In genomic region chr2:218908721-218909619, GRCh38 we compare ENCODE assay signal across 8 cellular contexts. TPM values are rescaled to one million over a fixed set of nuclear protein-coding genes. Genes with fewer than 3 reads are reported as not detected.
DNase-seq lines count a peak whose midpoint lies in the region; ATAC-seq, FAIRE-seq and TF ChIP-seq lines count a peak whose summit lies in the region.

No MANE protein-coding gene starts in this region.

- H2AFZ ChIP-seq in astrocyte (ENCODE audit: low read depth, low read length), result peak overlapping the region; percentile 88

- H3K4me3 ChIP-seq in astrocyte (ENCODE audit: insufficient read depth, low read depth, low read length), result peak overlapping the region; percentile 59

- peak overlapping the region; percentile 52 for H3K9ac ChIP-seq in astrocyte (ENCODE audit: low read length)

- peak overlapping the region; percentile 68 for H3K27ac Mint-ChIP-seq in T-helper 1 cell treated with Interleukin-12 subunit alpha and Interleukin-12 subunit beta and Interleukin-4 antibody, amounts not matched to agents 30 μg/mL and 1 μg/mL, for 36 hours
- no peak overlapping the region for H3K27ac Mint-ChIP-seq in astrocyte (ENCODE audit: unreplicated experiment)
- no peak overlapping the region for H3K27ac Mint-ChIP-seq in HFFc6

- no peaks in the 10 kb centered on the region for H4K20me1 ChIP-seq in astrocyte (ENCODE audit: insufficient read depth, low read length)

- no peak for FAIRE-seq in astrocyte (lab: Jason Lieb, UNC)

- H3K36me3 Mint-ChIP-seq in T-helper 1 cell treated with Interleukin-12 subunit alpha and Interleukin-12 subunit beta and Interleukin-4 antibody, amounts not matched to agents 30 μg/mL and 1 μg/mL, for 36 hours (ENCODE audit: low read depth), result no peaks in the 10 kb centered on the region
- peaks cover 1% of the 10 kb centered on the region for H3K36me3 Mint-ChIP-seq in astrocyte (ENCODE audit: low read depth, unreplicated experiment)
- H3K36me3 Mint-ChIP-seq in HFFc6 (ENCODE audit: low read depth), result no peaks in the 10 kb centered on the region

- DNase-seq in NCI-H1436 treated with DMSO at 0.1 percent for 48 hours (lab: John Stamatoyannopoulos, UW) (peak; percentile 77), astrocyte (ENCODE audit: low read depth) (peak; percentile 74), hypothalamus (lab: John Stamatoyannopoulos, UW) (peak in 46 of 51 donors; percentile 6 to 83 (median 54)), retina (peak; percentile 98), HFFc6 (no peak)

- H3K4me2 ChIP-seq in astrocyte (ENCODE audit: low read length), result peak overlapping the region; percentile 85

- peak; percentile 95 for ATAC-seq in HG02642 (IDR thresholded peaks at IDR 0.05; ENCODE audit: poor library complexity, unreplicated experiment)

- H3K36me3 ChIP-seq in astrocyte (ENCODE audit: insufficient read depth, low read length), result no peaks in the 10 kb centered on the region

- H3K4me1 ChIP-seq in astrocyte (ENCODE audit: insufficient read depth, low read length), result peaks cover 6% of the 10 kb centered on the region

- H3K4me1 Mint-ChIP-seq in T-helper 1 cell treated with Interleukin-12 subunit alpha and Interleukin-12 subunit beta and Interleukin-4 antibody, amounts not matched to agents 30 μg/mL and 1 μg/mL, for 36 hours (ENCODE audit: low read depth), result peaks cover 5% of the 10 kb centered on the region
- no peaks in the 10 kb centered on the region for H3K4me1 Mint-ChIP-seq in astrocyte (ENCODE audit: low read depth, unreplicated experiment)
- H3K4me1 Mint-ChIP-seq in HFFc6 (ENCODE audit: low read depth), result no peaks in the 10 kb centered on the region

- TF ChIP-seq CTCF in astrocyte (IDR thresholded peaks at IDR 0.05; ENCODE audit: insufficient read depth, low read depth, low read length), result no peak
- no peak for TF ChIP-seq CTCF in HFFc6 (IDR thresholded peaks at IDR 0.05)

- peaks cover 39% of the 10 kb centered on the region for H3K27me3 Mint-ChIP-seq in T-helper 1 cell treated with Interleukin-12 subunit alpha and Interleukin-12 subunit beta and Interleukin-4 antibody, amounts not matched to agents 30 μg/mL and 1 μg/mL, for 36 hours (ENCODE audit: low read depth)
- H3K27me3 Mint-ChIP-seq in astrocyte (ENCODE audit: low read depth, unreplicated experiment), result peaks cover 36% of the 10 kb centered on the region
- H3K27me3 Mint-ChIP-seq in HFFc6 (ENCODE audit: insufficient read depth), result peaks cover 29% of the 10 kb centered on the region

- no peak overlapping the region for H3K27ac ChIP-seq in astrocyte (ENCODE audit: low read depth, low read length)

- peak; percentile 71 for TF ChIP-seq POLR2A in GM10847 (IDR thresholded peaks at IDR 0.05; ENCODE audit: extremely low read depth, insufficient read length)

- peaks cover 20% of the 10 kb centered on the region for H3K27me3 ChIP-seq in astrocyte (ENCODE audit: insufficient read depth, low read length)

- no peaks in the 10 kb centered on the region for H3K79me2 ChIP-seq in astrocyte (ENCODE audit: insufficient read depth, low read length)

- H3K9me3 ChIP-seq in astrocyte (ENCODE audit: insufficient read depth, low read depth, low read length), result no peaks in the 10 kb centered on the region

- no peaks in the 10 kb centered on the region for H3K9me3 Mint-ChIP-seq in T-helper 1 cell treated with Interleukin-12 subunit alpha and Interleukin-12 subunit beta and Interleukin-4 antibody, amounts not matched to agents 30 μg/mL and 1 μg/mL, for 36 hours
- H3K9me3 Mint-ChIP-seq in astrocyte (ENCODE audit: unreplicated experiment) (no peaks in the 10 kb centered on the region), HFFc6 (no peaks in the 10 kb centered on the region)

- H3K4me3 Mint-ChIP-seq in T-helper 1 cell treated with Interleukin-12 subunit alpha and Interleukin-12 subunit beta and Interleukin-4 antibody, amounts not matched to agents 30 μg/mL and 1 μg/mL, for 36 hours, result peak overlapping the region; percentile 77
- peak overlapping the region; percentile 78 for H3K4me3 Mint-ChIP-seq in astrocyte (ENCODE audit: unreplicated experiment)
- no peak overlapping the region; the same call in 1 of the 2 replicates for H3K4me3 Mint-ChIP-seq in HFFc6

RNA-seq across cellular contexts. Expression of gene WNT10A, which starts 28.3 kb away (rescaled TPM):
- 0.91 and 2.5 TPM in 2 replicates for total RNA-seq in astrocyte
- not detected for total RNA-seq in HFFc6 (2021; fragmentation: NEBNext Ultra II Directional; extraction: Animal tissue kit (Norgen Biotek cat#: 25700))

RNA-seq across cellular contexts. Expression of gene WNT6, which starts 49.4 kb away (rescaled TPM):
- 1.3 and 2.6 TPM in 2 replicates for total RNA-seq in astrocyte
- not detected for total RNA-seq in HFFc6 (2021; fragmentation: NEBNext Ultra II Directional; extraction: Animal tissue kit (Norgen Biotek cat#: 25700))

RNA-seq across cellular contexts. Expression of gene CDK5R2, which starts 50.5 kb away (rescaled TPM):
- 0.75 and 1.1 TPM in 2 replicates for total RNA-seq in astrocyte
- under 1 TPM in 4 of 6 experiments, not detected in 2; 0.07 to 0.15 (median 0.08) TPM for total RNA-seq in HFFc6 (2021; fragmentation: NEBNext Ultra II Directional; extraction: Animal tissue kit (Norgen Biotek cat#: 25700))
